ENCODE assay signal across 22 cellular contexts in the genomic region with DNA sequence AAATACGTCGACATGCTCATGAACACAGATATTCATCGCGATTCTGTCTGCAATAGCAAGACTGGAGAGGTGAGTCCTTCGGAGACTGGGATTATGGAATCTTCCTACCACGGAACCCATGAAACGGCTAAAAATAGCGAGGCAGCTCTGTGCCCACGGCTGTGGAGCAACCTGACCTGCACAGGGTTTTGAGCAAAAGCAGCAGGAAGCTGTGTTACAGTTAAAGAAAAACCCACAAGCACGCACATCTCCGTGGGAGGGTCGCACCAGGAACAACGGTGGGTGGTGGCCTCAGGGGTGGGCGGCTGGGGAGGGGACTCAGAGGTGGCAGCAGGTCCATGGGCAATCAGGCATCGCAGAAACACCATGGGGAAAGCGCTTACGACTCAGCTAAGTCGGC.
"Had no signal": no experiment of that assay in that cellular context is flagged by ENCODE, and none has a peak within 500 bp of the region (broad histone marks: within the 10 kb centered on the region; RNA-seq: fewer than 3 reads in every experiment).

No MANE protein-coding gene starts in this region.

- H3K27ac ChIP-seq: hepatocyte, thyroid gland, upper lobe of right lung had no signal

- DNase-seq: activated CD4-positive, alpha-beta memory T cell treated with anti-CD3 and anti-CD28 coated beads, Interleukin-2, amount 10 ng/mL, durations not matched to agents 7 days and 5 days; activated CD4-positive, alpha-beta T cell treated with anti-CD3 and anti-CD28 coated beads for 48 hours; activated effector memory CD4-positive, alpha-beta T cell treated with Interleukin-2 at 50 U/mL for 16 hours; activated naive CD4-positive, alpha-beta T cell treated with anti-CD3 and anti-CD28 coated beads for 36 hours; activated naive CD8-positive, alpha-beta T cell treated with anti-CD3 and anti-CD28 coated beads, Interleukin-2, amount 10 ng/mL, durations not matched to agents 7 days and 5 days; activated T-cell treated with anti-CD3 and anti-CD28 coated beads, Interleukin-2, amount 50 U/mL, for 72 hours; amniotic stem cell; effector CD4-positive, alpha-beta T cell; erythroblast; foreskin fibroblast; immature natural killer cell; kidney glomerular epithelial cell; naive thymus-derived CD4-positive, alpha-beta T cell; posterior cingulate gyrus; stimulated activated CD4-positive, alpha-beta T cell treated with anti-CD3 and anti-CD28 coated beads, Interleukin-12 subunit alpha, Interleukin-12 subunit beta, amount 100 ng/mL, for 4 hours; stimulated activated CD4-positive, alpha-beta T cell treated with anti-CD3 and anti-CD28 coated beads, Interleukin-4, amount 100 ng/mL, for 4 hours; stimulated activated naive CD8-positive, alpha-beta T cell treated with anti-CD3 and anti-CD28 coated beads, Interleukin-15, Interleukin-2, amounts not matched to agents 100 U/mL and 50 U/mL, for 24 hours; T-helper 9 cell; thyroid gland; upper lobe of right lung had no signal

- H3K4me2 ChIP-seq: hepatocyte had no signal

- H3K4me3 ChIP-seq: hepatocyte, left lung, thyroid gland, upper lobe of right lung had no signal

- H3K27me3 ChIP-seq: hepatocyte, left lung, thyroid gland, upper lobe of right lung had no signal

- H3K79me2 ChIP-seq: hepatocyte had no signal

- H3K9me3 ChIP-seq: left lung, thyroid gland, upper lobe of right lung had no signal

- H2AFZ ChIP-seq: hepatocyte had no signal

- H3K4me1 ChIP-seq: thyroid gland, upper lobe of right lung had no signal

- ATAC-seq: activated T-cell treated with anti-CD3 and anti-CD28 coated beads, Interleukin-2, amount 50 U/mL, for 72 hours; left lung; naive thymus-derived CD4-positive, alpha-beta T cell; upper lobe of right lung had no signal
